ENCODE assay signal across 9 cellular contexts in genomic region chr5:10351199-10351881, GRCh38. TPM values are rescaled to one million over a fixed set of nuclear protein-coding genes. Genes with fewer than 3 reads are reported as not detected.
DNase-seq lines count a peak whose midpoint lies in the region; ATAC-seq, FAIRE-seq and TF ChIP-seq lines count a peak whose summit lies in the region.
"Had no signal": no experiment of that assay in that cellular context is flagged by ENCODE, and none has a peak within 500 bp of the region (broad histone marks: within the 10 kb centered on the region; RNA-seq: fewer than 3 reads in every experiment).

No MANE protein-coding gene starts in this region.

- DNase-seq in NCI-H2196 (lab: John Stamatoyannopoulos, UW; ENCODE audit: unreplicated experiment) (peak; percentile 17), NCI-H2196 treated with DMSO at 0.1 percent for 48 hours (lab: John Stamatoyannopoulos, UW; ENCODE audit: unreplicated experiment) (no peak), NCI-H69 (lab: John Stamatoyannopoulos, UW) (peak; percentile 85), epithelial cell of prostate (ENCODE audit: low read depth, low spot score) (peak; percentile 82), progenitor cell of endocrine pancreas (ENCODE audit: low spot score, unreplicated experiment) (no peak), GM19239 (ENCODE audit: insufficient read length, low spot score) (no peak)
- DNase-seq in stimulated activated CD4-positive, alpha-beta T cell treated with anti-CD3 and anti-CD28 coated beads, Interleukin-4, amount 100 ng/mL, for 24 hours = no peak

- no peaks in the 10 kb centered on the region for H3K27me3 Mint-ChIP-seq in progenitor cell of endocrine pancreas

- peak overlapping the region; percentile 94 for H3K27ac ChIP-seq in epithelial cell of prostate

- ATAC-seq in HG03097 (IDR thresholded peaks at IDR 0.05; ENCODE audit: low FRiP score, unreplicated experiment) = no peak

- H3K9me3 Mint-ChIP-seq in progenitor cell of endocrine pancreas (ENCODE audit: low read depth) = no peaks in the 10 kb centered on the region
- H3K9me3 Mint-ChIP-seq: T-helper 1 cell treated with Interleukin-12 subunit alpha and Interleukin-12 subunit beta and Interleukin-4 antibody, amounts not matched to agents 30 μg/mL and 1 μg/mL, for 36 hours had no signal

- no peak for FAIRE-seq in GM19239 (lab: Jason Lieb, UNC)

- peak overlapping the region; percentile 89 for H3K4me3 Mint-ChIP-seq in progenitor cell of endocrine pancreas (ENCODE audit: low read depth)

- TF ChIP-seq CTCF in progenitor cell of endocrine pancreas (IDR thresholded peaks at IDR 0.05; ENCODE audit: unreplicated experiment) = no peak

- H3K27ac Mint-ChIP-seq in progenitor cell of endocrine pancreas = peak overlapping the region; percentile 99
- H3K27ac Mint-ChIP-seq: T-helper 1 cell treated with Interleukin-12 subunit alpha and Interleukin-12 subunit beta and Interleukin-4 antibody, amounts not matched to agents 30 μg/mL and 1 μg/mL, for 36 hours had no signal

- H3K4me1 Mint-ChIP-seq in progenitor cell of endocrine pancreas (ENCODE audit: low read depth) = peaks cover 17% of the 10 kb centered on the region

- H3K36me3 Mint-ChIP-seq in progenitor cell of endocrine pancreas (ENCODE audit: insufficient read depth) = no peaks in the 10 kb centered on the region

RNA-seq across cellular contexts. Expression of gene MARCHF6, which starts 2.2 kb away (rescaled TPM):
- 230 and 239 TPM in 2 replicates for total RNA-seq in progenitor cell of endocrine pancreas

RNA-seq across cellular contexts. Expression of gene CMBL, which starts 43.6 kb away (rescaled TPM):
- total RNA-seq in progenitor cell of endocrine pancreas = 10.0 and 13.6 TPM in 2 replicates

Comparison
In these comparisons a context has a peak if more than half of its experiments do, and no peak if none do; other contexts are left out.
1. DNase-seq: peak in NCI-H2196 (single experiment), NCI-H69 (single experiment) and epithelial cell of prostate (single experiment); none in NCI-H2196 treated with DMSO at 0.1 percent for 48 hours (single experiment), progenitor cell of endocrine pancreas (single experiment), stimulated activated CD4-positive, alpha-beta T cell treated with anti-CD3 and anti-CD28 coated beads, Interleukin-4, amount 100 ng/mL, for 24 hours (single experiment) and GM19239 (single experiment).